Comparison of ENCODE assay signal across 11 cellular contexts in the genomic region with DNA sequence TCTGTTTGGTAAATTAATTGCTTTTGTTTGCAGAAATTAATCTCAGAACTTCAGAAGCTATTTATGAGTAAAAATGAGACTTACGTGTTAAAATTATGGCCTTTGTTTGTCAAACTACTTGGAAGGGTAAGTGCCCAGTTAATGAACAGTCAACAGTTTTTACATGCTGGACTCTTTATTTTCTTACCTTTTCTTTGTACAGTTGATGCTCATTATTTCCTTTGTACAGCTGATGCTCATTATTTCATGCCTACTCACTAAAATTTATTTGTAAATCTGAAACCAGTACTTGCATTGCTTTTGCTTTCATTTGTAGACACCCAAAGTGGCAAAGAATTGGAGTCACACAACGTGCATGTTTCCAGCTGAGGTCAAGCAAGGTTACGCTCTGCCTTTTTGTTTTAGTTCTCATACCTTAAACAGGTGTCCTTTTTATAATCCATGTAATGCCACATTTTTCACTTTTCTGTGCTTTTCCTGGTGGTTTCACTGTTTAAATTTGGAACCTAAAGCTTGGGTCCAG. TPM values are rescaled to one million over a fixed set of nuclear protein-coding genes. Genes with fewer than 3 reads are reported as not detected.
A peak's percentile ranks its signal among the peaks of the same experiment; 100 is the strongest.
DNase-seq lines count a peak whose midpoint lies in the region; ATAC-seq and TF ChIP-seq lines count a peak whose summit lies in the region.
"Had no signal": no experiment of that assay in that cellular context is flagged by ENCODE, and none has a peak within 500 bp of the region (broad histone marks: within the 10 kb centered on the region; RNA-seq: fewer than 3 reads in every experiment).

No MANE protein-coding gene starts in this region.

- ATAC-seq in GM18511 (IDR thresholded peaks at IDR 0.05; ENCODE audit: unreplicated experiment) = peak; percentile 82
- peak; percentile 69 for ATAC-seq in GM21360 (IDR thresholded peaks at IDR 0.05; ENCODE audit: unreplicated experiment)
- ATAC-seq in HG03097 (IDR thresholded peaks at IDR 0.05; ENCODE audit: low FRiP score, unreplicated experiment) = peak; percentile 59
- no peak for ATAC-seq in right lobe of liver
- no peak for ATAC-seq in GM23338

- peak overlapping the region; percentile 10 for H3K4me3 Mint-ChIP-seq in activated naive CD8-positive, alpha-beta T cell treated with anti-CD3 and anti-CD28 coated beads for 36 hours
- no peak overlapping the region for H3K4me3 Mint-ChIP-seq in Caco-2 (ENCODE audit: unreplicated experiment)
- no peak overlapping the region for H3K4me3 Mint-ChIP-seq in GM23338

- no peak for DNase-seq in activated naive CD8-positive, alpha-beta T cell treated with anti-CD3 and anti-CD28 coated beads for 36 hours
- DNase-seq in Caco-2 (no peak), right lobe of liver (no peak), dermis blood vessel endothelial cell (no peak), GM23338 (ENCODE audit: low spot score) (no peak)
- DNase-seq: brain microvascular endothelial cell, EL, transverse colon had no signal

- peaks cover 44% of the 10 kb centered on the region for H3K36me3 Mint-ChIP-seq in activated naive CD8-positive, alpha-beta T cell treated with anti-CD3 and anti-CD28 coated beads for 36 hours
- H3K36me3 Mint-ChIP-seq in Caco-2 (ENCODE audit: insufficient read depth, unreplicated experiment) (peaks cover 97% of the 10 kb centered on the region), GM23338 (ENCODE audit: low read depth) (peaks cover 89% of the 10 kb centered on the region)

- H3K9me2 ChIP-seq in GM23338 (ENCODE audit: insufficient read depth) = no peaks in the 10 kb centered on the region

- H3K4me3 ChIP-seq in Caco-2 (ENCODE audit: low read depth, low read length) (no peak overlapping the region), right lobe of liver (no peak overlapping the region), GM23338 (no peak overlapping the region)
- H3K4me3 ChIP-seq: transverse colon had no signal

- no peaks in the 10 kb centered on the region for H3K9me3 ChIP-seq in Caco-2
- no peaks in the 10 kb centered on the region for H3K9me3 ChIP-seq in right lobe of liver
- H3K9me3 ChIP-seq: transverse colon had no signal

- H3K9me3 Mint-ChIP-seq in activated naive CD8-positive, alpha-beta T cell treated with anti-CD3 and anti-CD28 coated beads for 36 hours = no peaks in the 10 kb centered on the region
- H3K9me3 Mint-ChIP-seq in Caco-2 (ENCODE audit: unreplicated experiment) (no peaks in the 10 kb centered on the region), GM23338 (no peaks in the 10 kb centered on the region)

- WGBS in right lobe of liver (ENCODE audit: insufficient coverage, low coverage, low lambda C conversion rate, missing lambda C conversion rate) = 60% methylated on average over 3 of the region's 3 CpGs

- H3K36me3 ChIP-seq in Caco-2 (ENCODE audit: control insufficient read depth, insufficient read depth, low read length) (no peaks in the 10 kb centered on the region), right lobe of liver (peaks cover 9 to 60% (median 12%) of the 10 kb centered on the region in 4 donors), GM23338 (ENCODE audit: insufficient read depth) (peaks cover 68% of the 10 kb centered on the region)

- H3K27ac ChIP-seq in right lobe of liver (no peak overlapping the region), GM23338 (ENCODE audit: low read depth) (no peak overlapping the region)
- H3K27ac ChIP-seq: brain microvascular endothelial cell, transverse colon had no signal

- no peak overlapping the region for H2AFZ ChIP-seq in GM23338

- no TSS peak for BruUV-seq in Caco-2 (replicated peaks; lab: Mats Ljungman, UMichigan)

- intact Hi-C loops in Caco-2 (cut with micrococcal nuclease; ENCODE audit: unreplicated experiment) (no loop called here), right lobe of liver (cut with DNase I) (no loop called here)

- H3K79me2 ChIP-seq in GM23338 (replicated peaks; ENCODE audit: insufficient read depth) = peaks cover 100% of the 10 kb centered on the region

- TF ChIP-seq CTCF in Caco-2 (IDR thresholded peaks at IDR 0.05; ENCODE audit: insufficient read depth in 1 of 2, low read depth in 1 of 2, low read length in 1 of 2, severe bottlenecking in 1 of 2, unreplicated experiment in 1 of 2) = no peak
- no peak for TF ChIP-seq CTCF in right lobe of liver (IDR thresholded peaks at IDR 0.05)
- no peak for TF ChIP-seq CTCF in GM23338 (conservative IDR thresholded peaks at IDR 0.05; ENCODE audit: low read depth in 2 of 2)

- H3K4me1 Mint-ChIP-seq in activated naive CD8-positive, alpha-beta T cell treated with anti-CD3 and anti-CD28 coated beads for 36 hours = peaks cover 36% of the 10 kb centered on the region
- H3K4me1 Mint-ChIP-seq in Caco-2 (ENCODE audit: low read depth, unreplicated experiment) (no peaks in the 10 kb centered on the region), GM23338 (no peaks in the 10 kb centered on the region)

- peaks cover 17% of the 10 kb centered on the region for H3F3A ChIP-seq in GM23338 (replicated peaks; ENCODE audit: low read depth)

- TF ChIP-seq POLR2A in right lobe of liver (IDR thresholded peaks at IDR 0.05) = no peak

- POLR2A ChIA-PET in Caco-2 (lab: Charles Lee) = no interaction called here

- no peak overlapping the region for H3K4me2 ChIP-seq in GM23338

- H3K27me3 Mint-ChIP-seq in activated naive CD8-positive, alpha-beta T cell treated with anti-CD3 and anti-CD28 coated beads for 36 hours = no peaks in the 10 kb centered on the region
- H3K27me3 Mint-ChIP-seq in Caco-2 (ENCODE audit: insufficient read depth, unreplicated experiment) (no peaks in the 10 kb centered on the region), GM23338 (ENCODE audit: insufficient read depth, low read depth, poor library complexity) (no peaks in the 10 kb centered on the region)

- H3K27me3 ChIP-seq in Caco-2 (replicated peaks; ENCODE audit: control insufficient read depth, insufficient read depth, low read length) (no peaks in the 10 kb centered on the region), right lobe of liver (no peaks in the 10 kb centered on the region), GM23338 (ENCODE audit: insufficient read depth) (no peaks in the 10 kb centered on the region)
- H3K27me3 ChIP-seq: brain microvascular endothelial cell, transverse colon had no signal

- H4K20me1 ChIP-seq in GM23338 (replicated peaks; ENCODE audit: insufficient read depth) = peaks cover 42% of the 10 kb centered on the region

- H3K4me1 ChIP-seq in Caco-2 (no peaks in the 10 kb centered on the region), right lobe of liver (no peaks in the 10 kb centered on the region), GM23338 (ENCODE audit: insufficient read depth) (no peaks in the 10 kb centered on the region)

- peak overlapping the region; percentile 73 for H3K27ac Mint-ChIP-seq in activated naive CD8-positive, alpha-beta T cell treated with anti-CD3 and anti-CD28 coated beads for 36 hours
- H3K27ac Mint-ChIP-seq in Caco-2 (ENCODE audit: unreplicated experiment) (no peak overlapping the region), GM23338 (no peak overlapping the region)

- CTCF ChIA-PET in Caco-2 (lab: Charles Lee) = no interaction called here

TF ChIP-seq in GM23338, 12 proteins besides CTCF, POLR2A, EP300 and RAD21 (continues in another document):
- no peak for TF ChIP-seq STAT1 (IDR thresholded peaks at IDR 0.05; ENCODE audit: unreplicated experiment)
- TF ChIP-seq ZNF114 (CRISPR knock-in tag; IDR thresholded peaks at IDR 0.05) = no peak
- no peak for TF ChIP-seq POLR2AphosphoS5 (IDR thresholded peaks at IDR 0.05; ENCODE audit: low read depth)
- TF ChIP-seq NANOG (IDR thresholded peaks at IDR 0.05; ENCODE audit: borderline replicate concordance) = no peak
- no peak for TF ChIP-seq EZH2 (IDR thresholded peaks at IDR 0.05; ENCODE audit: low read depth, unreplicated experiment)
- no peak for TF ChIP-seq ZNF331 (CRISPR knock-in tag; IDR thresholded peaks at IDR 0.05; ENCODE audit: low read depth)
- no peak for TF ChIP-seq EZH2phosphoT487 (IDR thresholded peaks at IDR 0.05; ENCODE audit: unreplicated experiment)
- TF ChIP-seq, protein P1, sequence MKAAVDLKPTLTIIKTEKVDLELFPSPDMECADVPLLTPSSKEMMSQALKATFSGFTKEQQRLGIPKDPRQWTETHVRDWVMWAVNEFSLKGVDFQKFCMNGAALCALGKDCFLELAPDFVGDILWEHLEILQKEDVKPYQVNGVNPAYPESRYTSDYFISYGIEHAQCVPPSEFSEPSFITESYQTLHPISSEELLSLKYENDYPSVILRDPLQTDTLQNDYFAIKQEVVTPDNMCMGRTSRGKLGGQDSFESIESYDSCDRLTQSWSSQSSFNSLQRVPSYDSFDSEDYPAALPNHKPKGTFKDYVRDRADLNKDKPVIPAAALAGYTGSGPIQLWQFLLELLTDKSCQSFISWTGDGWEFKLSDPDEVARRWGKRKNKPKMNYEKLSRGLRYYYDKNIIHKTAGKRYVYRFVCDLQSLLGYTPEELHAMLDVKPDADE (IDR thresholded peaks at IDR 0.05) = no peak
- TF ChIP-seq, protein P2, sequence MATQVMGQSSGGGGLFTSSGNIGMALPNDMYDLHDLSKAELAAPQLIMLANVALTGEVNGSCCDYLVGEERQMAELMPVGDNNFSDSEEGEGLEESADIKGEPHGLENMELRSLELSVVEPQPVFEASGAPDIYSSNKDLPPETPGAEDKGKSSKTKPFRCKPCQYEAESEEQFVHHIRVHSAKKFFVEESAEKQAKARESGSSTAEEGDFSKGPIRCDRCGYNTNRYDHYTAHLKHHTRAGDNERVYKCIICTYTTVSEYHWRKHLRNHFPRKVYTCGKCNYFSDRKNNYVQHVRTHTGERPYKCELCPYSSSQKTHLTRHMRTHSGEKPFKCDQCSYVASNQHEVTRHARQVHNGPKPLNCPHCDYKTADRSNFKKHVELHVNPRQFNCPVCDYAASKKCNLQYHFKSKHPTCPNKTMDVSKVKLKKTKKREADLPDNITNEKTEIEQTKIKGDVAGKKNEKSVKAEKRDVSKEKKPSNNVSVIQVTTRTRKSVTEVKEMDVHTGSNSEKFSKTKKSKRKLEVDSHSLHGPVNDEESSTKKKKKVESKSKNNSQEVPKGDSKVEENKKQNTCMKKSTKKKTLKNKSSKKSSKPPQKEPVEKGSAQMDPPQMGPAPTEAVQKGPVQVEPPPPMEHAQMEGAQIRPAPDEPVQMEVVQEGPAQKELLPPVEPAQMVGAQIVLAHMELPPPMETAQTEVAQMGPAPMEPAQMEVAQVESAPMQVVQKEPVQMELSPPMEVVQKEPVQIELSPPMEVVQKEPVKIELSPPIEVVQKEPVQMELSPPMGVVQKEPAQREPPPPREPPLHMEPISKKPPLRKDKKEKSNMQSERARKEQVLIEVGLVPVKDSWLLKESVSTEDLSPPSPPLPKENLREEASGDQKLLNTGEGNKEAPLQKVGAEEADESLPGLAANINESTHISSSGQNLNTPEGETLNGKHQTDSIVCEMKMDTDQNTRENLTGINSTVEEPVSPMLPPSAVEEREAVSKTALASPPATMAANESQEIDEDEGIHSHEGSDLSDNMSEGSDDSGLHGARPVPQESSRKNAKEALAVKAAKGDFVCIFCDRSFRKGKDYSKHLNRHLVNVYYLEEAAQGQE (IDR thresholded peaks at IDR 0.05; ENCODE audit: unreplicated experiment) = no peak

RNA-seq across cellular contexts. Expression of a gene that starts 13.3 kb away (rescaled TPM):
- total RNA-seq in activated naive CD8-positive, alpha-beta T cell treated with anti-CD3 and anti-CD28 coated beads for 36 hours = 10 to 100 TPM; 76.2 to 76.7 TPM
- total RNA-seq in Caco-2 (2022) (62.9 and 63.9 TPM in 2 replicates), right lobe of liver (10 to 100 TPM; 10.3 to 16.0 (median 13.4) TPM), dermis blood vessel endothelial cell (43.2 and 55.5 TPM in 2 replicates)
- total RNA-seq in GM23338 (2014; rRNA removed; shearing (Covaris generic)) = 113 and 134 TPM in 2 replicates
- 50.6 and 68.5 TPM in 2 replicates for polyA plus RNA-seq in GM23338 (2016; fragmentation: Nextera tagmentation; extraction: Ambion mirVana)

Comparison
In these comparisons a context has a peak if more than half of its experiments do, and no peak if none do; other contexts are left out.
1. ATAC-seq: peak in GM18511 (single experiment), GM21360 (single experiment) and HG03097 (single experiment); none in right lobe of liver (0 of 4) and GM23338 (single experiment).